In genomic region chr2:85678794-85679672, GRCh38 we compare ENCODE assay signal across 8 cellular contexts. TPM values are rescaled to one million over a fixed set of nuclear protein-coding genes. Genes with fewer than 3 reads are reported as not detected.
DNase-seq lines count a peak whose midpoint lies in the region; ATAC-seq, FAIRE-seq and TF ChIP-seq lines count a peak whose summit lies in the region.

No MANE protein-coding gene starts in this region.

- FAIRE-seq in frontal cortex (lab: Jason Lieb, UNC), result no peak

- DNase-seq in CD14-positive monocyte (ENCODE audit: low spot score) (peak; percentile 77), Karpas-422 (peak; percentile 88), RWPE1 (ENCODE audit: low spot score) (peak; percentile 91), frontal cortex (ENCODE audit: low spot score in 2 of 2) (peak; percentile 46 to 82), omental fat pad (ENCODE audit: low spot score) (peak; percentile 94), superior temporal gyrus (ENCODE audit: extremely low spot score) (peak; percentile 71)
- DNase-seq in activated effector memory CD4-positive, alpha-beta T cell treated with Interleukin-2 at 50 U/mL for 16 hours, result peak; percentile 63

- intact Hi-C loops in CD14-positive monocyte (cut with micrococcal nuclease), result no loop called here

- CTCF ChIA-PET in RWPE1 (lab: Yijun Ruan, JAX), result interaction anchor here (0.6 to 2.0 kb wide), 16 partner anchors 13 to 341 kb away, joined by 3 to 9 read pairs (median 4); no protein-coding TSS in a partner anchor

- H3K9me3 Mint-ChIP-seq in CD14-positive monocyte, result peaks cover 0 to 2% (median 2%) of the 10 kb centered on the region in 7 donors

- peak overlapping the region in 4 of 7 donors; percentile 25 to 69 (median 48) for H3K27ac Mint-ChIP-seq in CD14-positive monocyte

- H3K9me2 ChIP-seq in Karpas-422 (replicated peaks; ENCODE audit: insufficient read depth, low read length), result no peaks in the 10 kb centered on the region

- no peak overlapping the region for H3K4me3 ChIP-seq in Karpas-422 (ENCODE audit: low read length)

- no peaks in the 10 kb centered on the region for H4K20me1 ChIP-seq in Karpas-422 (ENCODE audit: insufficient read depth, low read depth, low read length)

- no peaks in the 10 kb centered on the region for H3K27me3 Mint-ChIP-seq in CD14-positive monocyte (ENCODE audit: low read depth in 3 of 3)

- no peak overlapping the region for H3K9ac ChIP-seq in Karpas-422 (ENCODE audit: low read length)

- POLR2A ChIA-PET in RWPE1 (lab: Yijun Ruan, JAX; ENCODE audit: low non-redundant PET), result interaction anchor here (0.6 kb wide), 1 partner anchor 18 kb away, joined by 3 read pairs; no protein-coding TSS in a partner anchor

- peaks cover 67% of the 10 kb centered on the region for H3K4me1 Mint-ChIP-seq in CD14-positive monocyte

- H3K27me3 ChIP-seq in Karpas-422 (ENCODE audit: low read length), result no peaks in the 10 kb centered on the region

- no peak overlapping the region for H2AFZ ChIP-seq in Karpas-422 (ENCODE audit: low read length)

- no peaks in the 10 kb centered on the region for H3K79me2 ChIP-seq in Karpas-422 (ENCODE audit: low read length)

- no peak overlapping the region for H3K27ac ChIP-seq in Karpas-422 (ENCODE audit: low read length)
- H3K27ac ChIP-seq in RWPE1, result peak overlapping the region; percentile 52

- H3K4me1 ChIP-seq in Karpas-422 (ENCODE audit: low read length), result peaks cover 4% of the 10 kb centered on the region; the same call in 1 of the 2 replicates

- peak overlapping the region; percentile 34 to 55 for H3K4me3 Mint-ChIP-seq in CD14-positive monocyte

- TF ChIP-seq CTCF in CD14-positive monocyte (IDR thresholded peaks at IDR 0.05) (peak; percentile 99), RWPE1 (conservative IDR thresholded peaks at IDR 0.05; ENCODE audit: low read depth) (peak; percentile 99), omental fat pad (IDR thresholded peaks at IDR 0.05) (peak in 2 of 3 donors; percentile 76 to 89)

- no peaks in the 10 kb centered on the region for H3K9me3 ChIP-seq in Karpas-422 (ENCODE audit: low read length)

- H3K4me2 ChIP-seq in Karpas-422 (ENCODE audit: low read depth, low read length, poor library complexity, severe bottlenecking), result no peak overlapping the region

- no peaks in the 10 kb centered on the region for H3K36me3 ChIP-seq in Karpas-422 (ENCODE audit: insufficient read depth, low read length)

- peaks cover 6 to 13% of the 10 kb centered on the region in 2 donors for H3K36me3 Mint-ChIP-seq in CD14-positive monocyte

- ATAC-seq in GM19463 (IDR thresholded peaks at IDR 0.05; ENCODE audit: unreplicated experiment) (peak; percentile 83), omental fat pad (ENCODE audit: low FRiP score) (peak; percentile 94)

RNA-seq across cellular contexts. Expression of gene SFTPB, which starts 11.0 kb away (rescaled TPM):
- under 1 TPM in 1 of 2 donors, not detected in 1; 0.18 TPM for polyA plus RNA-seq in CD14-positive monocyte
- total RNA-seq in Karpas-422 (2014; rRNA removed; shearing (Covaris generic); ENCODE audit: low replicate concordance), result not detected in 2 replicates
- total RNA-seq in frontal cortex (not detected), omental fat pad (under 1 TPM in 1 of 4 donors, not detected in 3; 0.25 TPM)

RNA-seq across cellular contexts. Expression of gene GNLY, which starts 15.1 kb away (rescaled TPM):
- 10 to 100 TPM; 11.1 to 13.2 TPM for polyA plus RNA-seq in CD14-positive monocyte
- not detected in 2 replicates for total RNA-seq in Karpas-422 (2014; rRNA removed; shearing (Covaris generic); ENCODE audit: low replicate concordance)
- total RNA-seq in frontal cortex, result not detected
- 1 to 10 TPM; 1.0 to 5.5 (median 4.3) TPM for total RNA-seq in omental fat pad
